19 cellular contexts compared by ENCODE assay signal in the genomic region with DNA sequence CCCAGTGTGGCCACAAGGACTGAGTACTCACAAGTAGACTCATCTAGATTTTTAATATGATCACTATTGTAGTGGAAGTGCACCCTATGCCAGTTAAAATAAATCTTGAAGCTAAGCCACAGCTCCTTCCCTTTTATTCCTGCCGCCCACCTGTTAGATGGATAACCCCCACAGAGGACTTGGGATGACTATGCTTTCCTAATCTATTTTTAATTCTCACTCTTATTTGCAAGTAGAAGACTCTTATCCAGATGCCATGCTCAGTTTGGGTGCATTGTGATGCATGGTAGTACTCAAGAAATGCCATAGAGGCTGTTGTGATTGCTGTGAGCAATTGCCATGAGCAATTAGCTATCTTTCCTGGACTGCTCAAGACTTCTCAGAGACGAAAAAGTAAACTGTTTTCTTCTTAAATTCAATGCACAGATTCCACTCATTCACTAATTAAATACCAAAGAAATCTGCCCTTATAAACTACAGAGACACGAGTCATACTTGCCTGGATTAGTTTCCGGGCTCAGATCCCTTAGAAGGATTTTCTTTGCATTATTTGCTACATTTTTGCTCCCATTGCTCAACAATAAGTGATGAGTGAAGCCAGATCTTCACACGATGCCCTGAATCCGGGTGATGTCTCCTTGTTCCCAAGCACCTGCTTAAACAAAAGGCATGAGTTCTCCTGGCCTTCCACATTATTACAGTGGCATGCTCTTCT.
DNase-seq lines count a peak whose midpoint lies in the region; ATAC-seq and TF ChIP-seq lines count a peak whose summit lies in the region.
"Had no signal": no experiment of that assay in that cellular context is flagged by ENCODE, and none has a peak within 500 bp of the region (broad histone marks: within the 10 kb centered on the region; RNA-seq: fewer than 3 reads in every experiment).

No MANE protein-coding gene starts in this region.

- POLR2A ChIA-PET in A673 (lab: Charles Lee; ENCODE audit: low non-redundant PET), result interaction anchor here (0.6 kb wide), 1 partner anchor 59 kb away, joined by 5 read pairs; no protein-coding TSS in a partner anchor

- H3K4me1 ChIP-seq in A673 (ENCODE audit: insufficient read depth, low read length, poor library complexity, severe bottlenecking) (peaks cover 44% of the 10 kb centered on the region), HAP-1 (peaks cover 23% of the 10 kb centered on the region), iPS-20b (ENCODE audit: insufficient read depth, low read length) (peaks cover 32% of the 10 kb centered on the region)
- H3K4me1 ChIP-seq: A549 had no signal

- peak; percentile 95 for DNase-seq in A673 (ENCODE audit: low spot score)
- DNase-seq in HAP-1 (ENCODE audit: low spot score in 2 of 2), result peak; percentile 23 to 28
- DNase-seq in SK-N-MC (ENCODE audit: low read depth, low spot score), result peak; percentile 97
- DNase-seq in posterior vena cava (ENCODE audit: low spot score), result no peak
- no peak for DNase-seq in cerebellum (ENCODE audit: low spot score)
- no peak for DNase-seq in glomerular visceral epithelial cell (ENCODE audit: extremely low spot score)
- DNase-seq: COR-L47, Karpas-422, MG63, NCI-H1092, NCI-H1694 treated with DMSO at 0.1 percent for 48 hours, NCI-H2107, NCI-H2227 treated with DMSO at 0.1 percent for 48 hours, NCI-H524 treated with DMSO at 0.1 percent for 48 hours, OCI-M1, SJCRH30 had no signal

- in situ Hi-C loops in HAP-1 (cut with MboI; ENCODE audit: low sequenced_read_pairs), result no loop called here

- TF ChIP-seq CTCF in A673 (conservative IDR thresholded peaks at IDR 0.05; ENCODE audit: low read depth, low read length), result no peak

- CTCF ChIA-PET in A673 (lab: Charles Lee), result interaction anchor here (0.6 kb wide), 2 partner anchors 79 to 275 kb away, joined by 3 to 5 read pairs; no protein-coding TSS in a partner anchor

- H3K27me3 ChIP-seq in A673 (replicated peaks; ENCODE audit: insufficient read depth, low read depth, low read length, poor library complexity), result no peaks in the 10 kb centered on the region
- H3K27me3 ChIP-seq in HAP-1 (ENCODE audit: low read depth), result no peaks in the 10 kb centered on the region
- H3K27me3 ChIP-seq in iPS-20b (ENCODE audit: insufficient read depth, low read length), result no peaks in the 10 kb centered on the region
- H3K27me3 ChIP-seq: MG63, SJCRH30 had no signal

- H3K36me3 ChIP-seq in A673 (ENCODE audit: insufficient read depth, low read length, poor library complexity, severe bottlenecking), result no peaks in the 10 kb centered on the region
- H3K36me3 ChIP-seq in HAP-1 (replicated peaks), result no peaks in the 10 kb centered on the region
- no peaks in the 10 kb centered on the region for H3K36me3 ChIP-seq in SK-N-MC (ENCODE audit: insufficient read depth, low read length)
- H3K36me3 ChIP-seq in iPS-20b (ENCODE audit: insufficient read depth, low read depth, low read length), result no peaks in the 10 kb centered on the region
- H3K36me3 ChIP-seq: MG63, SJCRH30 had no signal

- ATAC-seq in HG02885 (IDR thresholded peaks at IDR 0.05; ENCODE audit: poor library complexity, unreplicated experiment), result no peak
- ATAC-seq: A549 had no signal

- no peaks in the 10 kb centered on the region for H3K9me3 ChIP-seq in A673 (ENCODE audit: low read depth, low read length, poor library complexity, severe bottlenecking)
- H3K9me3 ChIP-seq in HAP-1, result no peaks in the 10 kb centered on the region
- no peaks in the 10 kb centered on the region for H3K9me3 ChIP-seq in SK-N-MC (ENCODE audit: low read depth, low read length)
- H3K9me3 ChIP-seq in iPS-20b (ENCODE audit: insufficient read depth, low read depth, low read length), result no peaks in the 10 kb centered on the region
- H3K9me3 ChIP-seq: A549, MG63, SJCRH30 had no signal

- intact Hi-C loops in A673 (cut with micrococcal nuclease; ENCODE audit: unreplicated experiment), result loop anchor here (1.0 to 5.0 kb wide), 7 partner anchors 61 to 499 kb away; partner anchors contain the start of gene SOX2
- intact Hi-C loops in posterior vena cava (cut with DNase I), result no loop called here

- H3K27ac ChIP-seq in A673 (ENCODE audit: low read depth, low read length, poor library complexity, severe bottlenecking), result peak overlapping the region; percentile 94
- peak overlapping the region; percentile 95 for H3K27ac ChIP-seq in SK-N-MC
- H3K27ac ChIP-seq in iPS-20b (ENCODE audit: low read length), result no peak overlapping the region
- H3K27ac ChIP-seq: A549, SJCRH30 had no signal

- H3K4me3 ChIP-seq in A673 (ENCODE audit: low read depth, low read length, poor library complexity, severe bottlenecking) (no peak overlapping the region), HAP-1 (no peak overlapping the region), SK-N-MC (peak overlapping the region; percentile 47), iPS-20b (ENCODE audit: low read length) (0 out of 2 replicates have a peak overlapping the region, but pooled peaks have one; percentile 6)
- H3K4me3 ChIP-seq: A549, MG63, SJCRH30 had no signal

- no TSS peak for BruUV-seq in A673 (replicated peaks; lab: Mats Ljungman, UMichigan)

- H3K9ac ChIP-seq in SK-N-MC (ENCODE audit: insufficient read length) (no peak overlapping the region), iPS-20b (ENCODE audit: low read depth, low read length) (no peak overlapping the region)

Comparison
In these comparisons a context has a peak if more than half of its experiments do, and no peak if none do; other contexts are left out.
1. DNase-seq: peak in A673 (single experiment), HAP-1 (2 of 2) and SK-N-MC (single experiment); none in posterior vena cava (single experiment), cerebellum (single experiment) and glomerular visceral epithelial cell (single experiment).
2. H3K4me3 ChIP-seq: peak in SK-N-MC (single experiment) and iPS-20b (single experiment); none in A673 (single experiment) and HAP-1 (single experiment).